10 cellular contexts compared by ENCODE assay signal in genomic region chr5:125700380-125700856, GRCh38.
DNase-seq lines count a peak whose midpoint lies in the region; ATAC-seq and TF ChIP-seq lines count a peak whose summit lies in the region.
"Had no signal": no experiment of that assay in that cellular context is flagged by ENCODE, and none has a peak within 500 bp of the region (broad histone marks: within the 10 kb centered on the region; RNA-seq: fewer than 3 reads in every experiment).

No MANE protein-coding gene starts in this region.

- 12 to 24% (median 19%) methylated on average over 8 of the region's 8 CpGs for WGBS in psoas muscle, 3 donors

- intact Hi-C loops in psoas muscle (cut with DNase I), result no loop called here
- intact Hi-C loops in A673 (cut with micrococcal nuclease; ENCODE audit: unreplicated experiment), result no loop called here

- POLR2A ChIA-PET in HEK293T (lab: Yijun Ruan, JAX), result no interaction called here
- POLR2A ChIA-PET in A673 (lab: Charles Lee; ENCODE audit: low non-redundant PET), result no interaction called here

- ATAC-seq in psoas muscle (peak in 3 of 4 donors; percentile 81 to 88 (median 81)), HG03460 (IDR thresholded peaks at IDR 0.05; ENCODE audit: unreplicated experiment) (no peak)
- ATAC-seq: WTC11 had no signal

- peak overlapping the region; percentile 70 for H2AFZ ChIP-seq in fibroblast of lung (ENCODE audit: low read length)

- no peaks in the 10 kb centered on the region for H3K79me2 ChIP-seq in fibroblast of lung (ENCODE audit: control insufficient read depth, insufficient read depth, low read length)

- DNase-seq in HEK293T (ENCODE audit: extremely low spot score) (peak; percentile 27), NCI-H748 treated with DMSO at 0.1 percent for 48 hours (lab: John Stamatoyannopoulos, UW) (peak; percentile 79), fibroblast of lung (ENCODE audit: low read depth in 2 of 2) (peak; percentile 37 to 56), psoas muscle (no peak), NCI-H2171 treated with DMSO at 0.1 percent for 48 hours (lab: John Stamatoyannopoulos, UW) (no peak), A673 (ENCODE audit: low spot score) (no peak)
- DNase-seq in stimulated activated CD8-positive, alpha-beta memory T cell treated with anti-CD3 and anti-CD28 coated beads, Interleukin-4, amount 100 ng/mL, for 48 hours, result no peak

- H3K9me3 ChIP-seq in fibroblast of lung (ENCODE audit: control insufficient read depth, insufficient read depth, low read depth, low read length), result no peaks in the 10 kb centered on the region
- peaks cover 13% of the 10 kb centered on the region for H3K9me3 ChIP-seq in psoas muscle
- H3K9me3 ChIP-seq in A673 (ENCODE audit: low read depth, low read length, poor library complexity, severe bottlenecking), result peaks cover 8% of the 10 kb centered on the region

- H3K36me3 ChIP-seq in fibroblast of lung (ENCODE audit: control insufficient read depth, insufficient read depth, low read length), result no peaks in the 10 kb centered on the region
- H3K36me3 ChIP-seq in psoas muscle (ENCODE audit: insufficient read depth in 1 of 2, low read depth in 1 of 2), result no peaks in the 10 kb centered on the region
- no peaks in the 10 kb centered on the region for H3K36me3 ChIP-seq in A673 (ENCODE audit: insufficient read depth, low read length, poor library complexity, severe bottlenecking)

- peak overlapping the region in 1 of 4 experiments; percentile 0 for H3K4me3 ChIP-seq in fibroblast of lung (replicated peaks in 1 of 4; ENCODE audit: control extremely low read depth in 1 of 4, insufficient read depth in 1 of 4, low read depth in 3 of 4, low read length in 4 of 4)
- peak overlapping the region; percentile 48 for H3K4me3 ChIP-seq in psoas muscle
- no peak overlapping the region for H3K4me3 ChIP-seq in A673 (ENCODE audit: low read depth, low read length, poor library complexity, severe bottlenecking)
- H3K4me3 ChIP-seq: lung had no signal

- H3K27me3 ChIP-seq in fibroblast of lung (ENCODE audit: control insufficient read depth, insufficient read depth, low read length), result no peaks in the 10 kb centered on the region
- no peaks in the 10 kb centered on the region for H3K27me3 ChIP-seq in psoas muscle (ENCODE audit: insufficient read depth in 3 of 3, low read length in 2 of 3)
- H3K27me3 ChIP-seq in A673 (replicated peaks; ENCODE audit: insufficient read depth, low read depth, low read length, poor library complexity), result peaks cover 7% of the 10 kb centered on the region

- peak overlapping the region; percentile 11 for H3K4me2 ChIP-seq in fibroblast of lung (ENCODE audit: extremely low read depth, insufficient read depth, low read length)

- H3K27ac ChIP-seq in fibroblast of lung (ENCODE audit: insufficient read depth, low read length) (no peak overlapping the region), psoas muscle (peak overlapping the region; percentile 52), A673 (ENCODE audit: low read depth, low read length, poor library complexity, severe bottlenecking) (no peak overlapping the region)

- TF ChIP-seq CTCF in fibroblast of lung (conservative IDR thresholded peaks at IDR 0.05 in 1 of 2, IDR thresholded peaks at IDR 0.05 in 1 of 2; ENCODE audit: low read depth in 1 of 2, low read length in 2 of 2) (no peak), psoas muscle (IDR thresholded peaks at IDR 0.05) (no peak), A673 (conservative IDR thresholded peaks at IDR 0.05; ENCODE audit: low read depth, low read length) (no peak)

- no TSS peak for BruUV-seq in A673 (replicated peaks; lab: Mats Ljungman, UMichigan)

- peaks cover 2% of the 10 kb centered on the region for H3K4me1 ChIP-seq in fibroblast of lung (ENCODE audit: control insufficient read depth, extremely low read depth, insufficient read depth, low read length)
- peaks cover 6% of the 10 kb centered on the region for H3K4me1 ChIP-seq in psoas muscle
- H3K4me1 ChIP-seq in A673 (ENCODE audit: insufficient read depth, low read length, poor library complexity, severe bottlenecking), result no peaks in the 10 kb centered on the region

- no peak overlapping the region for H3K9ac ChIP-seq in fibroblast of lung (ENCODE audit: insufficient read depth, low read length)

- CTCF ChIA-PET in HEK293T (lab: Yijun Ruan, JAX), result interaction anchor here (1.7 kb wide), 1 partner anchor 18 kb away, joined by 4 read pairs; no protein-coding TSS in a partner anchor
- CTCF ChIA-PET in A673 (lab: Charles Lee), result no interaction called here

- no peaks in the 10 kb centered on the region for H4K20me1 ChIP-seq in fibroblast of lung (ENCODE audit: control insufficient read depth, extremely low read depth, insufficient read depth, low read length)

TF ChIP-seq in HEK293T, 16 proteins besides CTCF, POLR2A, EP300 and RAD21:
- TF ChIP-seq L3MBTL2 (conservative IDR thresholded peaks at IDR 0.05), result peak; percentile 50
- TF ChIP-seq PKNOX1 (IDR thresholded peaks at IDR 0.05), result peak; percentile 90
- TF ChIP-seq HDGF (IDR thresholded peaks at IDR 0.05; ENCODE audit: borderline replicate concordance), result no peak
- no peak for TF ChIP-seq BHLHE40 (IDR thresholded peaks at IDR 0.05; ENCODE audit: borderline replicate concordance)
- TF ChIP-seq ZNF384 (IDR thresholded peaks at IDR 0.05), result no peak
- no peak for TF ChIP-seq CTBP1 (IDR thresholded peaks at IDR 0.05; ENCODE audit: borderline replicate concordance)
- no peak for TF ChIP-seq SP1 (IDR thresholded peaks at IDR 0.05)
- no peak for TF ChIP-seq FOXA1 (IDR thresholded peaks at IDR 0.05)

Comparison
In these comparisons a context has a peak if more than half of its experiments do, and no peak if none do; other contexts are left out.
1. DNase-seq: peak in HEK293T (single experiment), NCI-H748 treated with DMSO at 0.1 percent for 48 hours (single experiment) and fibroblast of lung (2 of 2); none in psoas muscle (0 of 2), NCI-H2171 treated with DMSO at 0.1 percent for 48 hours (single experiment), stimulated activated CD8-positive, alpha-beta memory T cell treated with anti-CD3 and anti-CD28 coated beads, Interleukin-4, amount 100 ng/mL, for 48 hours (single experiment) and A673 (single experiment).